1 cellular context compared by ENCODE assay signal in genomic region chr1:203172184-203173115, GRCh38.
TF ChIP-seq lines count a peak whose summit lies in the region.

No MANE protein-coding gene starts in this region.

TF ChIP-seq in HEK293, 187 proteins besides CTCF, POLR2A, EP300 and RAD21 (continued from another document):
- no peak for TF ChIP-seq ZNF391 (tag by site-specific recombination; IDR thresholded peaks at IDR 0.05; ENCODE audit: borderline replicate concordance, low read depth)
- TF ChIP-seq ZNF175 (tag by site-specific recombination; IDR thresholded peaks at IDR 0.05): no peak
- TF ChIP-seq MYNN (tag by site-specific recombination; IDR thresholded peaks at IDR 0.05; ENCODE audit: borderline replicate concordance): no peak
- TF ChIP-seq ZNF645 (tag by site-specific recombination; IDR thresholded peaks at IDR 0.05): no peak
- no peak for TF ChIP-seq OVOL3 (tag by site-specific recombination; IDR thresholded peaks at IDR 0.05)
- TF ChIP-seq ZNF248 (tag by site-specific recombination; IDR thresholded peaks at IDR 0.05): no peak
